ENCODE assay signal across 12 cellular contexts in the genomic region with DNA sequence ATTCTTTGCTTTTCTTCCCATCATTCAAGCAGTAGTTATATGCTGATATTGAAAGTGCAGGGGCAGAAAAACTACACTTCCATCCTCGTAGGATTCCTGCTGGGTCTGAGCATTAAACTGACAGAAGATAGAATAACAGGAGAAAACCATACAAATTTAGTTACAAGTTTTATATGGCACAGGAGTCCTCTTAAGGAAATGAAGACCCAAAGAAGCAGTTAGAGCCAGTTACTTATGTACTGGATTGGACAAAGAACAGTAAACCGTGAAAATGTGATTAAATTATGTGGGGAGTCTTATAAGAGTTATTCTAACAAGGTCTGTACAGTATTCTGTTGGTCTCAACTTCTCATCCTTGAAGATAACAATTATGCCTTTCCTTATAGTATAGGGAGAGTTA.
"Had no signal": no experiment of that assay in that cellular context is flagged by ENCODE, and none has a peak within 500 bp of the region (broad histone marks: within the 10 kb centered on the region; RNA-seq: fewer than 3 reads in every experiment).

No MANE protein-coding gene starts in this region.

- H3K4me3 Mint-ChIP-seq: HFFc6, IgD-negative memory B cell had no signal

- H3K27ac Mint-ChIP-seq: HFFc6, IgD-negative memory B cell had no signal

- H3K4me3 ChIP-seq: GM23248, HAP-1 had no signal

- H3K9me3 ChIP-seq: HAP-1 had no signal

- H3K9ac ChIP-seq: GM23248, KMS-11 had no signal

- H3K4me2 ChIP-seq: KMS-11 had no signal

- H3K36me3 ChIP-seq: HAP-1 had no signal

- H2AFZ ChIP-seq: GM23248 had no signal

- ATAC-seq: HCT116, HepG2 had no signal

- H3K4me1 ChIP-seq: HAP-1 had no signal

- H3K9me3 Mint-ChIP-seq: HFFc6 had no signal

- FAIRE-seq: HepG2 had no signal

- H3K27ac ChIP-seq: GM23248, HL-60, KMS-11 had no signal

- DNase-seq: GM23248, GOT3, H7, HFFc6, Karpas-422, KBM-7 had no signal
